ENCODE assay signal across 1 cellular context in genomic region chr16:4271176-4272113, GRCh38.
TF ChIP-seq lines count a peak whose summit lies in the region.

No MANE protein-coding gene starts in this region.

TF ChIP-seq in HEK293, 187 proteins besides CTCF, POLR2A, EP300 and RAD21 (continued from another document and continues in another):
- TF ChIP-seq INSM2 (tag by site-specific recombination; IDR thresholded peaks at IDR 0.05) (peak; percentile 43; the same call in 1 of the 2 replicates), ZNF776 (tag by site-specific recombination; IDR thresholded peaks at IDR 0.05; ENCODE audit: borderline replicate concordance) (no peak), ZNF580 (tag by site-specific recombination; IDR thresholded peaks at IDR 0.05) (no peak; the same call in 1 of the 2 replicates), ZNF571 (tag by site-specific recombination; IDR thresholded peaks at IDR 0.05) (no peak), ZNF664 (tag by site-specific recombination; IDR thresholded peaks at IDR 0.05) (no peak), ZSCAN23 (tag by site-specific recombination; IDR thresholded peaks at IDR 0.05) (peak; percentile 7; the same call in 1 of the 2 replicates), WT1 (tag by site-specific recombination; IDR thresholded peaks at IDR 0.05) (no peak; the same call in 1 of the 2 replicates), ZNF843 (tag by site-specific recombination; IDR thresholded peaks at IDR 0.05) (no peak; the same call in none of the 2 replicates), ZNF629 (tag by site-specific recombination; IDR thresholded peaks at IDR 0.05) (peak; percentile 72), ZNF830 (tag by site-specific recombination; IDR thresholded peaks at IDR 0.05; ENCODE audit: low read depth) (no peak), ZNF302 (tag by site-specific recombination; IDR thresholded peaks at IDR 0.05; ENCODE audit: low read depth) (no peak), ZNF707 (tag by site-specific recombination; IDR thresholded peaks at IDR 0.05) (no peak), BCL11B (tag by site-specific recombination; IDR thresholded peaks at IDR 0.05; ENCODE audit: low read depth) (peak; percentile 38), RBAK (tag by site-specific recombination; IDR thresholded peaks at IDR 0.05) (no peak), PATZ1 (tag by site-specific recombination; IDR thresholded peaks at IDR 0.05) (peak; percentile 91), SCRT2 (tag by site-specific recombination; IDR thresholded peaks at IDR 0.05) (peak; percentile 96), KLF8 (tag by site-specific recombination; IDR thresholded peaks at IDR 0.05) (peak; percentile 49), ZNF621 (tag by site-specific recombination; IDR thresholded peaks at IDR 0.05) (no peak), KLF17 (tag by site-specific recombination; IDR thresholded peaks at IDR 0.05) (peak; percentile 88), HOXA7 (CRISPR knock-in tag; IDR thresholded peaks at IDR 0.05; ENCODE audit: borderline replicate concordance) (no peak), ZNF366 (tag by site-specific recombination; conservative IDR thresholded peaks at IDR 0.05) (0 out of 2 replicates have a peak, but pooled peaks have one; percentile 37), ZBTB7A (tag by site-specific recombination; IDR thresholded peaks at IDR 0.05; ENCODE audit: low read depth) (peak; percentile 90), ZBTB17 (tag by site-specific recombination; IDR thresholded peaks at IDR 0.05) (peak; percentile 81), ZNF140 (tag by site-specific recombination; IDR thresholded peaks at IDR 0.05) (no peak), KLF10 (tag by site-specific recombination; IDR thresholded peaks at IDR 0.05) (peak; percentile 25; the same call in 1 of the 2 replicates), ZNF561 (tag by site-specific recombination; IDR thresholded peaks at IDR 0.05; ENCODE audit: borderline replicate concordance) (0 out of 2 replicates have a peak, but pooled peaks have one; percentile 41), ZNF362 (tag by site-specific recombination; IDR thresholded peaks at IDR 0.05) (no peak), ZNF529 (tag by site-specific recombination; IDR thresholded peaks at IDR 0.05; ENCODE audit: insufficient replicate concordance) (no peak), OSR2 (tag by site-specific recombination; IDR thresholded peaks at IDR 0.05) (peak; percentile 24), ZNF785 (tag by site-specific recombination; IDR thresholded peaks at IDR 0.05) (no peak), ZFHX2 (tag by site-specific recombination; conservative IDR thresholded peaks at IDR 0.05) (peak; percentile 76), YY1 (tag by site-specific recombination; IDR thresholded peaks at IDR 0.05) (peak; percentile 64), ZNF112 (tag by site-specific recombination; IDR thresholded peaks at IDR 0.05) (no peak), ZNF416 (tag by site-specific recombination; IDR thresholded peaks at IDR 0.05) (no peak), ZNF549 (tag by site-specific recombination; IDR thresholded peaks at IDR 0.05) (no peak), ZNF514 (tag by site-specific recombination; IDR thresholded peaks at IDR 0.05) (no peak), ZNF18 (tag by site-specific recombination; IDR thresholded peaks at IDR 0.05) (peak; percentile 32; the same call in 1 of the 2 replicates), ZNF311 (tag by site-specific recombination; IDR thresholded peaks at IDR 0.05; ENCODE audit: borderline replicate concordance) (no peak), ZNF555 (tag by site-specific recombination; conservative IDR thresholded peaks at IDR 0.05) (no peak), SP7 (tag by site-specific recombination; IDR thresholded peaks at IDR 0.05) (peak; percentile 83), ZNF248 (tag by site-specific recombination; IDR thresholded peaks at IDR 0.05) (no peak), ZFP37 (tag by site-specific recombination; IDR thresholded peaks at IDR 0.05) (peak; percentile 96; the same call in 1 of the 2 replicates), ELK4 (IDR thresholded peaks at IDR 0.05; ENCODE audit: borderline replicate concordance, low read depth, low read length) (no peak), ZNF610 (tag by site-specific recombination; IDR thresholded peaks at IDR 0.05; ENCODE audit: borderline replicate concordance) (0 out of 2 replicates have a peak, but pooled peaks have one; percentile 17), SP2 (tag by site-specific recombination; IDR thresholded peaks at IDR 0.05) (peak; percentile 57), HOXD13 (CRISPR knock-in tag; IDR thresholded peaks at IDR 0.05; ENCODE audit: borderline replicate concordance) (no peak)
- TF ChIP-seq, protein P1, sequence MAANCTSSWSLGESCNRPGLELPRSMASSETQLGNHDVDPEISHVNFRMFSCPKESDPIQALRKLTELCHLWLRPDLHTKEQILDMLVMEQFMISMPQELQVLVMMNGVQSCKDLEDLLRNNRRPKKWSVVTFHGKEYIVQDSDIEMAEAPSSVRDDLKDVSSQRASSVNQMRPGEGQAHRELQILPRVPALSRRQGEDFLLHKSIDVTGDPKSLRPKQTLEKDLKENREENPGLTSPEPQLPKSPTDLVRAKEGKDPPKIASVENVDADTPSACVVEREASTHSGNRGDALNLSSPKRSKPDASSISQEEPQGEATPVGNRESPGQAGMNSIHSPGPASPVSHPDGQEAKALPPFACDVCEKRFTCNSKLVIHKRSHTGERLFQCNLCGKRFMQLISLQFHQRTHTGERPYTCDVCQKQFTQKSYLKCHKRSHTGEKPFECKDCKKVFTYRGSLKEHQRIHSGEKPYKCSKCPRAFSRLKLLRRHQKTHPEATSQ (tag by site-specific recombination; IDR thresholded peaks at IDR 0.05): peak; percentile 96; the same call in 1 of the 2 replicates
- TF ChIP-seq, protein P2, sequence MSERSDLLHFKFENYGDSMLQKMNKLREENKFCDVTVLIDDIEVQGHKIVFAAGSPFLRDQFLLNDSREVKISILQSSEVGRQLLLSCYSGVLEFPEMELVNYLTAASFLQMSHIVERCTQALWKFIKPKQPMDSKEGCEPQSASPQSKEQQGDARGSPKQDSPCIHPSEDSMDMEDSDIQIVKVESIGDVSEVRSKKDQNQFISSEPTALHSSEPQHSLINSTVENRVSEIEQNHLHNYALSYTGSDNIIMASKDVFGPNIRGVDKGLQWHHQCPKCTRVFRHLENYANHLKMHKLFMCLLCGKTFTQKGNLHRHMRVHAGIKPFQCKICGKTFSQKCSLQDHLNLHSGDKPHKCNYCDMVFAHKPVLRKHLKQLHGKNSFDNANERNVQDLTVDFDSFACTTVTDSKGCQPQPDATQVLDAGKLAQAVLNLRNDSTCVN (tag by site-specific recombination; optimal IDR thresholded peaks at IDR 0.05): peak; percentile 93
- TF ChIP-seq, protein P3, sequence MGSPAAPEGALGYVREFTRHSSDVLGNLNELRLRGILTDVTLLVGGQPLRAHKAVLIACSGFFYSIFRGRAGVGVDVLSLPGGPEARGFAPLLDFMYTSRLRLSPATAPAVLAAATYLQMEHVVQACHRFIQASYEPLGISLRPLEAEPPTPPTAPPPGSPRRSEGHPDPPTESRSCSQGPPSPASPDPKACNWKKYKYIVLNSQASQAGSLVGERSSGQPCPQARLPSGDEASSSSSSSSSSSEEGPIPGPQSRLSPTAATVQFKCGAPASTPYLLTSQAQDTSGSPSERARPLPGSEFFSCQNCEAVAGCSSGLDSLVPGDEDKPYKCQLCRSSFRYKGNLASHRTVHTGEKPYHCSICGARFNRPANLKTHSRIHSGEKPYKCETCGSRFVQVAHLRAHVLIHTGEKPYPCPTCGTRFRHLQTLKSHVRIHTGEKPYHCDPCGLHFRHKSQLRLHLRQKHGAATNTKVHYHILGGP (tag by site-specific recombination; IDR thresholded peaks at IDR 0.05): peak; percentile 22; the same call in 1 of the 2 replicates
- TF ChIP-seq, protein P4, sequence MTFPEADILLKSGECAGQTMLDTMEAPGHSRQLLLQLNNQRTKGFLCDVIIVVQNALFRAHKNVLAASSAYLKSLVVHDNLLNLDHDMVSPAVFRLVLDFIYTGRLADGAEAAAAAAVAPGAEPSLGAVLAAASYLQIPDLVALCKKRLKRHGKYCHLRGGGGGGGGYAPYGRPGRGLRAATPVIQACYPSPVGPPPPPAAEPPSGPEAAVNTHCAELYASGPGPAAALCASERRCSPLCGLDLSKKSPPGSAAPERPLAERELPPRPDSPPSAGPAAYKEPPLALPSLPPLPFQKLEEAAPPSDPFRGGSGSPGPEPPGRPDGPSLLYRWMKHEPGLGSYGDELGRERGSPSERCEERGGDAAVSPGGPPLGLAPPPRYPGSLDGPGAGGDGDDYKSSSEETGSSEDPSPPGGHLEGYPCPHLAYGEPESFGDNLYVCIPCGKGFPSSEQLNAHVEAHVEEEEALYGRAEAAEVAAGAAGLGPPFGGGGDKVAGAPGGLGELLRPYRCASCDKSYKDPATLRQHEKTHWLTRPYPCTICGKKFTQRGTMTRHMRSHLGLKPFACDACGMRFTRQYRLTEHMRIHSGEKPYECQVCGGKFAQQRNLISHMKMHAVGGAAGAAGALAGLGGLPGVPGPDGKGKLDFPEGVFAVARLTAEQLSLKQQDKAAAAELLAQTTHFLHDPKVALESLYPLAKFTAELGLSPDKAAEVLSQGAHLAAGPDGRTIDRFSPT (tag by site-specific recombination; IDR thresholded peaks at IDR 0.05): peak; percentile 97
